ENCODE assay signal across 17 cellular contexts in the genomic region with DNA sequence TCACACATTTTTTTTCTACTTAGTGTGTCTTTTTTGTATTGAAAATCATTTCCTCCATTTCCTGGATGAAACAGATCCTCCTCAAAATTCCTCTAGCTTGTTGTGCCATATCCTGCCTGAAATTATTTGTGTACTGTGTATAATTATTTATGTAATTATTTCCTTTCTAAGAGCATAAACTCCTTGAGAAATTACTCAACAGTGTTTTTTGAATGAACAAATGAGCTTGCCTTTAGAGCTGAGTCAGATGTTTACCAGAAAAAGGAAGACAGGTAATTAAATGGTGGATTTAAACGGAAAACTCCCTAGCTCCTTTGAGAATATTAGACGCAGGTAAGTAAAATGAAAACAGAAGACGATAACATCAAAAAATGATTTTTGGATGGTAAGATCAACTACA. TPM values are rescaled to one million over a fixed set of nuclear protein-coding genes. Genes with fewer than 3 reads are reported as not detected.
DNase-seq lines count a peak whose midpoint lies in the region; ATAC-seq and TF ChIP-seq lines count a peak whose summit lies in the region.
"Had no signal": no experiment of that assay in that cellular context is flagged by ENCODE, and none has a peak within 500 bp of the region (broad histone marks: within the 10 kb centered on the region; RNA-seq: fewer than 3 reads in every experiment).

No MANE protein-coding gene starts in this region.

- intact Hi-C loops in upper lobe of right lung (cut with DNase I), result no loop called here

- no peaks in the 10 kb centered on the region for H3K9me2 ChIP-seq in SK-N-SH

- TF ChIP-seq EP300 in SK-N-SH (IDR thresholded peaks at IDR 0.05; ENCODE audit: borderline replicate concordance in 1 of 2, low read depth in 1 of 2, low read length in 1 of 2), result no peak

- peaks cover 24% of the 10 kb centered on the region for H3F3A ChIP-seq in SK-N-SH (replicated peaks; ENCODE audit: insufficient read depth)

- no peak overlapping the region for H3K9ac ChIP-seq in SK-N-SH
- H3K9ac ChIP-seq: BLaER1 had no signal

- 96% methylated on average over 3 of the region's 3 CpGs for WGBS in SK-N-SH (ENCODE audit: low lambda C conversion rate)

- H3K4me1 Mint-ChIP-seq in mesothelial cell of epicardium, result peaks cover 15% of the 10 kb centered on the region
- H3K4me1 Mint-ChIP-seq: CD8-positive, alpha-beta memory T cell had no signal

- H3K4me3 ChIP-seq in SK-N-SH (ENCODE audit: low read depth in 2 of 2, low read length in 1 of 2) (no peak overlapping the region), upper lobe of right lung (no peak overlapping the region), MG63 (no peak overlapping the region)
- H3K4me3 ChIP-seq: BLaER1, HAP-1, K562 had no signal

- no peak for ATAC-seq in SK-N-SH treated with all-trans-retinoic acid at 6 μM for 48 hours
- ATAC-seq in upper lobe of right lung, result no peak
- ATAC-seq: K562 had no signal

- TF ChIP-seq RAD21 in SK-N-SH (IDR thresholded peaks at IDR 0.05; ENCODE audit: low read length), result no peak

- H2AFZ ChIP-seq in SK-N-SH (ENCODE audit: low read depth), result peak overlapping the region; percentile 17; the same call in 1 of the 2 replicates

- POLR2A ChIA-PET in SK-N-SH (lab: Yijun Ruan, JAX), result no interaction called here

- no peak overlapping the region for H3K4me2 ChIP-seq in SK-N-SH
- H3K4me2 ChIP-seq: BLaER1 had no signal

- no peak overlapping the region for H3K4me3 Mint-ChIP-seq in mesothelial cell of epicardium
- H3K4me3 Mint-ChIP-seq: CD8-positive, alpha-beta memory T cell had no signal

- H3K36me3 Mint-ChIP-seq in mesothelial cell of epicardium, result no peaks in the 10 kb centered on the region
- H3K36me3 Mint-ChIP-seq: CD8-positive, alpha-beta memory T cell had no signal

- CTCF ChIA-PET in SK-N-SH (lab: Yijun Ruan, JAX), result interaction anchor here (0.7 to 1.7 kb wide), 4 partner anchors 10 to 176 kb away, joined by 3 to 4 read pairs (median 4); no protein-coding TSS in a partner anchor

- H3K27me3 ChIP-seq in SK-N-SH (ENCODE audit: insufficient read depth) (no peaks in the 10 kb centered on the region), upper lobe of right lung (no peaks in the 10 kb centered on the region), MG63 (no peaks in the 10 kb centered on the region)
- H3K27me3 ChIP-seq: BLaER1 had no signal

- H3K9me3 ChIP-seq in SK-N-SH (no peaks in the 10 kb centered on the region), upper lobe of right lung (no peaks in the 10 kb centered on the region), MG63 (no peaks in the 10 kb centered on the region)
- H3K9me3 ChIP-seq: HAP-1 had no signal

- TF ChIP-seq CTCF in SK-N-SH (IDR thresholded peaks at IDR 0.05) (no peak), mesothelial cell of epicardium (IDR thresholded peaks at IDR 0.05; ENCODE audit: unreplicated experiment) (no peak), upper lobe of right lung (IDR thresholded peaks at IDR 0.05) (no peak)

- H3K27ac ChIP-seq in SK-N-SH (ENCODE audit: low read depth in 2 of 2, low read length in 1 of 2) (no peak overlapping the region; a peak in 2 of 4 replicates), upper lobe of right lung (no peak overlapping the region)
- H3K27ac ChIP-seq: 22Rv1, BLaER1 had no signal

- peak overlapping the region; percentile 62 for H3K27ac Mint-ChIP-seq in mesothelial cell of epicardium

- no peaks in the 10 kb centered on the region for H3K36me3 ChIP-seq in SK-N-SH (replicated peaks in 1 of 2; ENCODE audit: control insufficient read depth in 1 of 2, insufficient read depth in 2 of 2, low read length in 1 of 2)
- no peaks in the 10 kb centered on the region for H3K36me3 ChIP-seq in upper lobe of right lung
- no peaks in the 10 kb centered on the region for H3K36me3 ChIP-seq in MG63
- H3K36me3 ChIP-seq: BLaER1, HAP-1 had no signal

- peaks cover 9 to 20% of the 10 kb centered on the region in 2 experiments for H3K4me1 ChIP-seq in SK-N-SH (ENCODE audit: control insufficient read depth in 1 of 2, insufficient read depth in 2 of 2, low read depth in 1 of 2, low read length in 1 of 2)
- no peaks in the 10 kb centered on the region for H3K4me1 ChIP-seq in upper lobe of right lung
- H3K4me1 ChIP-seq: BLaER1, HAP-1 had no signal

- no peaks in the 10 kb centered on the region for H3K79me2 ChIP-seq in SK-N-SH (ENCODE audit: insufficient read depth)

- H3K27me3 Mint-ChIP-seq in mesothelial cell of epicardium (ENCODE audit: low read depth), result no peaks in the 10 kb centered on the region
- H3K27me3 Mint-ChIP-seq: CD8-positive, alpha-beta memory T cell had no signal

- H3K9me3 Mint-ChIP-seq in mesothelial cell of epicardium, result no peaks in the 10 kb centered on the region
- H3K9me3 Mint-ChIP-seq: CD8-positive, alpha-beta memory T cell had no signal

- DNase-seq in SK-N-SH, result no peak
- peak; percentile 50 for DNase-seq in amniotic epithelial cell (ENCODE audit: low read depth)
- DNase-seq in mesothelial cell of epicardium (ENCODE audit: low spot score in 2 of 2, unreplicated experiment in 2 of 2), result no peak
- DNase-seq in upper lobe of right lung, result no peak
- DNase-seq in NCI-H128 (lab: John Stamatoyannopoulos, UW; ENCODE audit: unreplicated experiment), result no peak
- DNase-seq in MG63, result no peak
- DNase-seq: AML-193; Caco-2; CD8-positive, alpha-beta memory T cell; DMS53; GF-D8; GOT3 had no signal

- H4K20me1 ChIP-seq in SK-N-SH (ENCODE audit: insufficient read depth), result no peaks in the 10 kb centered on the region
- H4K20me1 ChIP-seq: BLaER1 had no signal

TF ChIP-seq in SK-N-SH, 30 proteins besides CTCF, POLR2A, EP300 and RAD21 (continues in another document):
- TF ChIP-seq RXRA (IDR thresholded peaks at IDR 0.05; ENCODE audit: borderline replicate concordance, low read depth) (no peak), GABPA (IDR thresholded peaks at IDR 0.05; ENCODE audit: low read depth) (no peak), NFIC (IDR thresholded peaks at IDR 0.05; ENCODE audit: borderline replicate concordance) (no peak)
- TF ChIP-seq, protein P1, sequence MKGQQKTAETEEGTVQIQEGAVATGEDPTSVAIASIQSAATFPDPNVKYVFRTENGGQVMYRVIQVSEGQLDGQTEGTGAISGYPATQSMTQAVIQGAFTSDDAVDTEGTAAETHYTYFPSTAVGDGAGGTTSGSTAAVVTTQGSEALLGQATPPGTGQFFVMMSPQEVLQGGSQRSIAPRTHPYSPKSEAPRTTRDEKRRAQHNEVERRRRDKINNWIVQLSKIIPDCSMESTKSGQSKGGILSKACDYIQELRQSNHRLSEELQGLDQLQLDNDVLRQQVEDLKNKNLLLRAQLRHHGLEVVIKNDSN (IDR thresholded peaks at IDR 0.05; ENCODE audit: borderline replicate concordance, low read depth), result no peak
- TF ChIP-seq, protein P2, sequence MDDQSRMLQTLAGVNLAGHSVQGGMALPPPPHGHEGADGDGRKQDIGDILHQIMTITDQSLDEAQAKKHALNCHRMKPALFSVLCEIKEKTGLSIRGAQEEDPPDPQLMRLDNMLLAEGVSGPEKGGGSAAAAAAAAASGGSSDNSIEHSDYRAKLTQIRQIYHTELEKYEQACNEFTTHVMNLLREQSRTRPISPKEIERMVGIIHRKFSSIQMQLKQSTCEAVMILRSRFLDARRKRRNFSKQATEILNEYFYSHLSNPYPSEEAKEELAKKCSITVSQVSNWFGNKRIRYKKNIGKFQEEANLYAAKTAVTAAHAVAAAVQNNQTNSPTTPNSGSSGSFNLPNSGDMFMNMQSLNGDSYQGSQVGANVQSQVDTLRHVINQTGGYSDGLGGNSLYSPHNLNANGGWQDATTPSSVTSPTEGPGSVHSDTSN (IDR thresholded peaks at IDR 0.05), result no peak

TF ChIP-seq in SK-N-SH treated with all-trans-retinoic acid at 6 μM for 48 hours, 23 proteins besides CTCF, POLR2A, EP300 and RAD21 (continues in another document):
- TF ChIP-seq ZFP30 (CRISPR knock-in tag; IDR thresholded peaks at IDR 0.05), result no peak
- TF ChIP-seq, protein P3, sequence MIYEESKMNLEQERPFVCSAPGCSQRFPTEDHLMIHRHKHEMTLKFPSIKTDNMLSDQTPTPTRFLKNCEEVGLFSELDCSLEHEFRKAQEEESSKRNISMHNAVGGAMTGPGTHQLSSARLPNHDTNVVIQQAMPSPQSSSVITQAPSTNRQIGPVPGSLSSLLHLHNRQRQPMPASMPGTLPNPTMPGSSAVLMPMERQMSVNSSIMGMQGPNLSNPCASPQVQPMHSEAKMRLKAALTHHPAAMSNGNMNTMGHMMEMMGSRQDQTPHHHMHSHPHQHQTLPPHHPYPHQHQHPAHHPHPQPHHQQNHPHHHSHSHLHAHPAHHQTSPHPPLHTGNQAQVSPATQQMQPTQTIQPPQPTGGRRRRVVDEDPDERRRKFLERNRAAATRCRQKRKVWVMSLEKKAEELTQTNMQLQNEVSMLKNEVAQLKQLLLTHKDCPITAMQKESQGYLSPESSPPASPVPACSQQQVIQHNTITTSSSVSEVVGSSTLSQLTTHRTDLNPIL (CRISPR knock-in tag; IDR thresholded peaks at IDR 0.05; ENCODE audit: low read depth), result no peak
- no peak for TF ChIP-seq TCF4 (CRISPR knock-in tag; IDR thresholded peaks at IDR 0.05; ENCODE audit: borderline replicate concordance)
- no peak for TF ChIP-seq RARB (CRISPR knock-in tag; IDR thresholded peaks at IDR 0.05)
- TF ChIP-seq, protein P4, sequence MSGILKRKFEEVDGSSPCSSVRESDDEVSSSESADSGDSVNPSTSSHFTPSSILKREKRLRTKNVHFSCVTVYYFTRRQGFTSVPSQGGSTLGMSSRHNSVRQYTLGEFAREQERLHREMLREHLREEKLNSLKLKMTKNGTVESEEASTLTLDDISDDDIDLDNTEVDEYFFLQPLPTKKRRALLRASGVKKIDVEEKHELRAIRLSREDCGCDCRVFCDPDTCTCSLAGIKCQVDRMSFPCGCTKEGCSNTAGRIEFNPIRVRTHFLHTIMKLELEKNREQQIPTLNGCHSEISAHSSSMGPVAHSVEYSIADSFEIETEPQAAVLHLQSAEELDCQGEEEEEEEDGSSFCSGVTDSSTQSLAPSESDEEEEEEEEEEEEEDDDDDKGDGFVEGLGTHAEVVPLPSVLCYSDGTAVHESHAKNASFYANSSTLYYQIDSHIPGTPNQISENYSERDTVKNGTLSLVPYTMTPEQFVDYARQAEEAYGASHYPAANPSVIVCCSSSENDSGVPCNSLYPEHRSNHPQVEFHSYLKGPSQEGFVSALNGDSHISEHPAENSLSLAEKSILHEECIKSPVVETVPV (CRISPR knock-in tag; IDR thresholded peaks at IDR 0.05), result no peak

RNA-seq across cellular contexts. Expression of a gene that starts 13.2 kb away (rescaled TPM):
- 6.0 and 7.7 TPM in 2 replicates for polyA plus RNA-seq in SK-N-SH (2012; rRNA removed)
- 8.8 and 9.0 TPM in 2 replicates for polyA plus RNA-seq in SK-N-SH (2012; cell fraction: cytosol; rRNA removed)
- polyA plus RNA-seq in SK-N-SH (2012; cell fraction: nucleus; rRNA removed), result 6.7 and 12.3 TPM in 2 replicates
- total RNA-seq in mesothelial cell of epicardium, result 53.4 to 64.2 TPM (median 58.9 TPM) in 3 replicates
- total RNA-seq in upper lobe of right lung, result 119 TPM
- total RNA-seq in MG63 (2014; rRNA removed; shearing (Covaris generic); ENCODE audit: low replicate concordance), result 11.0 and 28.2 TPM in 2 replicates
